In genomic region chr1:203278087-203278884, GRCh38 we compare ENCODE assay signal across 8 cellular contexts. TPM values are rescaled to one million over a fixed set of nuclear protein-coding genes. Genes with fewer than 3 reads are reported as not detected.
DNase-seq lines count a peak whose midpoint lies in the region; ATAC-seq, FAIRE-seq and TF ChIP-seq lines count a peak whose summit lies in the region.

No MANE protein-coding gene starts in this region.

- peaks cover 11 to 42% (median 17%) of the 10 kb centered on the region in 3 donors for H3K4me1 ChIP-seq in pancreas

- ATAC-seq in pancreas: peak; percentile 32 to 58 (median 50)
- ATAC-seq in GM19328 (IDR thresholded peaks at IDR 0.05; ENCODE audit: unreplicated experiment): no peak
- no peak for ATAC-seq in HG03432 (IDR thresholded peaks at IDR 0.05; ENCODE audit: unreplicated experiment)

- H3K27me3 ChIP-seq in pancreas: no peaks in the 10 kb centered on the region

- intact Hi-C loops in cardiac septum (cut with DNase I) (loop anchor here (1.0 kb wide), 3 partner anchors 12 to 49 kb away; no protein-coding TSS in a partner anchor), pancreas (cut with DNase I) (loop anchor here in 1 of 3 donors (10.0 kb wide), 1 partner anchor 57 kb away; no protein-coding TSS in a partner anchor)

- no peak overlapping the region for H3K4me3 ChIP-seq in pancreas

- TF ChIP-seq CTCF in pancreas (IDR thresholded peaks at IDR 0.05): no peak

- FAIRE-seq in pancreas (lab: Jason Lieb, UNC): no peak

- WGBS in pancreas, 2 donors: 11 to 14% methylated on average over 13 of the region's 13 CpGs

- H3K9me3 ChIP-seq in pancreas: no peaks in the 10 kb centered on the region

- peak; percentile 74 for DNase-seq in ELF-1 (ENCODE audit: low read depth, low spot score)
- peak; percentile 29 for DNase-seq in NCI-H146 (lab: John Stamatoyannopoulos, UW)
- peak; percentile 80 for DNase-seq in amniotic epithelial cell (ENCODE audit: low read depth)
- DNase-seq in cardiac septum (ENCODE audit: low spot score): peak; percentile 96
- peak; percentile 69 to 92 (median 84) for DNase-seq in pancreas
- no peak for DNase-seq in LoVo (ENCODE audit: low spot score)

- no peaks in the 10 kb centered on the region for H3K36me3 ChIP-seq in pancreas

- H3K27ac ChIP-seq in pancreas: peak overlapping the region; percentile 15 to 76 (median 40)

RNA-seq across cellular contexts. Expression of gene BTG2, which starts 27.0 kb away (rescaled TPM):
- total RNA-seq in cardiac septum: 54.2 TPM
- 100 to 1,000 TPM in 5 of 6 donors, 10 to 100 TPM in 1; 83.1 to 452 (median 192) TPM for total RNA-seq in pancreas
- polyA plus RNA-seq in pancreas: 100 to 1,000 TPM; 143 to 197 TPM

RNA-seq across cellular contexts. Expression of gene CHIT1, which starts 48.8 kb away (rescaled TPM):
- total RNA-seq in cardiac septum (not detected), pancreas (under 1 TPM; 0.05 to 0.38 (median 0.18) TPM)
- polyA plus RNA-seq in pancreas: under 1 TPM; 0.23 to 0.28 TPM

Comparison
In these comparisons a context has a peak if more than half of its experiments do, and no peak if none do; other contexts are left out.
1. ATAC-seq: peak in pancreas (4 of 4); none in GM19328 (single experiment) and HG03432 (single experiment).